ENCODE assay signal across 7 cellular contexts in the genomic region with DNA sequence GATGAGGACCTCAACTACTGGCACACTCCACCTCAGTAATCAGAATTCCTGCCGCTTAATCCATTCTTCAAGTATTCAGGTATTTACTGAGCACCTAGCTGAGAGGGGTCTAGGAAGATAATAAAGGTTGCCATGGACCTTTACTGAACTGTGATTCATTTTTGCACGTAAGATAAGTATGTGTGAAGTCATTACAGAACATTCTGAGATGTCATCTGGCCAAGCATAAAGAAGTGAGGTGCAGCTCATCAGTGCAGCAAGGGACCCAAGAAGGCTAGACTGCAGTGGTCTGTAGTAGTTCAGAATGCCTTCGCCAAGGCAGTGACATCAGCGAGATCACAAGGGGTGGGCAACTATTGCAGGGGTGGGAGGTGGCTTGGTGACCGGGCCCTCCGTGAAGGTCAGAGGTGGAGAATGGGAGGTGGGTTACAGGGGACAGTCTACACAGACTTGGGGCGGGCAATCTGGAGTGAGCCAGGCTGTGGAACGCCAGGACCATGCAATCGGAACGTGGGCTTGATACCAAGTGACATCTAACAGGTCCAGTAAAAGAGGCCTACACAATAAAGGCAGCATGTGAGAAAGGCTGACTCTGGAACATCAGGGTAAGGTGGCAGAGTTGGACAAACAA.
DNase-seq lines count a peak whose midpoint lies in the region; ATAC-seq, FAIRE-seq and TF ChIP-seq lines count a peak whose summit lies in the region.

No MANE protein-coding gene starts in this region.

- H3K27ac ChIP-seq in HUES64 (ENCODE audit: low read depth, low read length) (peak overlapping the region; percentile 96; the same call in 1 of the 2 replicates), kidney (ENCODE audit: low read depth in 2 of 2, low read length in 2 of 2) (peak overlapping the region; percentile 7 to 95)

- ATAC-seq in activated CD8-positive, alpha-beta T cell treated with anti-CD3 and anti-CD28 coated beads for 36 hours = no peak
- peak; percentile 5 for ATAC-seq in stimulated activated naive CD8-positive, alpha-beta T cell treated with anti-CD3 and anti-CD28 coated beads, Interleukin-15, amount 100 ng/mL, for 72 hours
- no peak for ATAC-seq in GM19395 (IDR thresholded peaks at IDR 0.05; ENCODE audit: unreplicated experiment)

- intact Hi-C loops in activated CD8-positive, alpha-beta T cell treated with anti-CD3 and anti-CD28 coated beads for 36 hours (cut with micrococcal nuclease) = loop anchor here (10.0 kb wide), 1 partner anchor 50 kb away; no protein-coding TSS in a partner anchor
- intact Hi-C loops in kidney (cut with DNase I) = no loop called here

- no peak for FAIRE-seq in kidney (lab: Jason Lieb, UNC)

- POLR2A ChIA-PET in activated CD8-positive, alpha-beta T cell treated with anti-CD3 and anti-CD28 coated beads for 36 hours (lab: Charles Lee) = interaction anchor here (0.8 to 1.5 kb wide), 6 partner anchors 11 to 100 kb away, joined by 3 to 6 read pairs (median 4); no protein-coding TSS in a partner anchor

- H3K27ac Mint-ChIP-seq in activated CD8-positive, alpha-beta T cell treated with anti-CD3 and anti-CD28 coated beads for 36 hours = peak overlapping the region; percentile 93
- peak overlapping the region in 1 of 2 donors; percentile 34 for H3K27ac Mint-ChIP-seq in stimulated activated naive CD8-positive, alpha-beta T cell treated with anti-CD3 and anti-CD28 coated beads, Interleukin-15, amount 100 ng/mL, for 72 hours

- H3K36me3 ChIP-seq in HUES64 (ENCODE audit: insufficient read depth, low read length) (peaks cover 15% of the 10 kb centered on the region), kidney (ENCODE audit: control insufficient read depth in 1 of 2, insufficient read depth in 2 of 2, low read length in 2 of 2) (no peaks in the 10 kb centered on the region)

- CTCF ChIA-PET in activated CD8-positive, alpha-beta T cell treated with anti-CD3 and anti-CD28 coated beads for 36 hours (lab: Charles Lee) = interaction anchor here (1.0 to 1.3 kb wide), 5 partner anchors 13 to 424 kb away, joined by 3 to 6 read pairs (median 3); no protein-coding TSS in a partner anchor

- 90% methylated on average over 10 of the region's 10 CpGs for WGBS in HUES64

- no peak overlapping the region for H3K4me3 Mint-ChIP-seq in activated CD8-positive, alpha-beta T cell treated with anti-CD3 and anti-CD28 coated beads for 36 hours
- H3K4me3 Mint-ChIP-seq in stimulated activated naive CD8-positive, alpha-beta T cell treated with anti-CD3 and anti-CD28 coated beads, Interleukin-15, amount 100 ng/mL, for 72 hours = no peak overlapping the region

- TF ChIP-seq CTCF in activated CD8-positive, alpha-beta T cell treated with anti-CD3 and anti-CD28 coated beads for 36 hours (IDR thresholded peaks at IDR 0.05) = no peak
- TF ChIP-seq CTCF in kidney (IDR thresholded peaks at IDR 0.05; ENCODE audit: borderline replicate concordance, extremely low read depth, insufficient read depth) = no peak

- 0 out of 2 replicates have a peak overlapping the region, but pooled peaks have one; percentile 74 for H3K9ac ChIP-seq in HUES64 (ENCODE audit: low read depth, low read length)
- no peak overlapping the region for H3K9ac ChIP-seq in kidney (ENCODE audit: low read length in 2 of 2)

- H3K9me3 ChIP-seq in HUES64 (ENCODE audit: insufficient read depth, low read depth, low read length) = no peaks in the 10 kb centered on the region
- no peaks in the 10 kb centered on the region for H3K9me3 ChIP-seq in kidney (ENCODE audit: control insufficient read depth in 1 of 2, low read length in 2 of 2)

- peak overlapping the region; percentile 70; the same call in 1 of the 2 replicates for H3K4me3 ChIP-seq in HUES64 (ENCODE audit: low read length)
- peak overlapping the region; percentile 60 to 64 for H3K4me3 ChIP-seq in kidney (ENCODE audit: low read length in 2 of 2)

- H3K27me3 ChIP-seq in HUES64 (ENCODE audit: insufficient read depth, low read length) = no peaks in the 10 kb centered on the region

- H3K4me1 ChIP-seq in HUES64 (ENCODE audit: insufficient read depth, low read length) (peaks cover 39% of the 10 kb centered on the region), kidney (ENCODE audit: control insufficient read depth in 1 of 2, insufficient read depth in 1 of 2, low read depth in 1 of 2, low read length in 2 of 2) (peaks cover 23 to 24% of the 10 kb centered on the region in 2 donors)

- DNase-seq in activated CD8-positive, alpha-beta T cell treated with anti-CD3 and anti-CD28 coated beads for 36 hours = peak; percentile 14
- DNase-seq in kidney (no peak), Ammon's horn (ENCODE audit: low spot score) (no peak)
- no peak for DNase-seq in stimulated activated naive CD8-positive, alpha-beta T cell treated with anti-CD3 and anti-CD28 coated beads, Interleukin-15, amount 100 ng/mL, for 72 hours
- no peak for DNase-seq in effector CD8-positive, alpha-beta T cell (lab: John Stamatoyannopoulos, UW)

- peaks cover 6% of the 10 kb centered on the region for H3K36me3 Mint-ChIP-seq in activated CD8-positive, alpha-beta T cell treated with anti-CD3 and anti-CD28 coated beads for 36 hours (ENCODE audit: low read depth)

- peaks cover 4% of the 10 kb centered on the region for H3K9me3 Mint-ChIP-seq in activated CD8-positive, alpha-beta T cell treated with anti-CD3 and anti-CD28 coated beads for 36 hours
- no peaks in the 10 kb centered on the region for H3K9me3 Mint-ChIP-seq in stimulated activated naive CD8-positive, alpha-beta T cell treated with anti-CD3 and anti-CD28 coated beads, Interleukin-15, amount 100 ng/mL, for 72 hours

- H3K27me3 Mint-ChIP-seq in activated CD8-positive, alpha-beta T cell treated with anti-CD3 and anti-CD28 coated beads for 36 hours = no peaks in the 10 kb centered on the region
- no peaks in the 10 kb centered on the region for H3K27me3 Mint-ChIP-seq in stimulated activated naive CD8-positive, alpha-beta T cell treated with anti-CD3 and anti-CD28 coated beads, Interleukin-15, amount 100 ng/mL, for 72 hours

- peaks cover 49% of the 10 kb centered on the region for H3K4me1 Mint-ChIP-seq in activated CD8-positive, alpha-beta T cell treated with anti-CD3 and anti-CD28 coated beads for 36 hours (ENCODE audit: low read depth)
- peaks cover 58% of the 10 kb centered on the region for H3K4me1 Mint-ChIP-seq in stimulated activated naive CD8-positive, alpha-beta T cell treated with anti-CD3 and anti-CD28 coated beads, Interleukin-15, amount 100 ng/mL, for 72 hours
